In genomic region chr7:26305048-26305868, GRCh38 we compare ENCODE assay signal across 9 cellular contexts. TPM values are rescaled to one million over a fixed set of nuclear protein-coding genes. Genes with fewer than 3 reads are reported as not detected.
DNase-seq lines count a peak whose midpoint lies in the region; TF ChIP-seq lines count a peak whose summit lies in the region.
"Had no signal": no experiment of that assay in that cellular context is flagged by ENCODE, and none has a peak within 500 bp of the region (broad histone marks: within the 10 kb centered on the region; RNA-seq: fewer than 3 reads in every experiment).

No MANE protein-coding gene starts in this region.

- no peak overlapping the region for H3K4me3 ChIP-seq in subcutaneous abdominal adipose tissue (ENCODE audit: low read depth in 1 of 5, low read length in 5 of 5)

- no peak for TF ChIP-seq CTCF in HFFc6 (IDR thresholded peaks at IDR 0.05)

- H3K9ac ChIP-seq in subcutaneous abdominal adipose tissue (ENCODE audit: low read length in 5 of 5), result peak overlapping the region in 3 of 5 donors; percentile 43 to 51 (median 49)

- CTCF ChIA-PET in activated naive CD4-positive, alpha-beta T cell treated with anti-CD3 and anti-CD28 coated beads for 36 hours (lab: Charles Lee), result interaction anchor here (0.7 to 1.4 kb wide), 6 partner anchors 9 to 226 kb away, joined by 3 to 4 read pairs (median 4); no protein-coding TSS in a partner anchor

- no peaks in the 10 kb centered on the region for H3K27me3 ChIP-seq in subcutaneous abdominal adipose tissue (ENCODE audit: control insufficient read depth in 5 of 5, insufficient read depth in 4 of 5, low read length in 5 of 5)

- no peaks in the 10 kb centered on the region for H3K9me3 ChIP-seq in subcutaneous abdominal adipose tissue (ENCODE audit: control insufficient read depth in 5 of 5, low read length in 5 of 5)

- no peak overlapping the region for H3K27ac Mint-ChIP-seq in activated naive CD4-positive, alpha-beta T cell treated with anti-CD3 and anti-CD28 coated beads for 36 hours
- H3K27ac Mint-ChIP-seq in dendritic cell treated with granulocyte-macrophage colony-stimulating factor and Interleukin-4, amounts not matched to agents 40 ng/mL and 50 ng/mL, for 4 days, result peak overlapping the region; percentile 84
- H3K27ac Mint-ChIP-seq in HFFc6, result no peak overlapping the region

- H3K4me3 Mint-ChIP-seq in activated naive CD4-positive, alpha-beta T cell treated with anti-CD3 and anti-CD28 coated beads for 36 hours, result peak overlapping the region; percentile 3
- peak overlapping the region; percentile 21 for H3K4me3 Mint-ChIP-seq in dendritic cell treated with granulocyte-macrophage colony-stimulating factor and Interleukin-4, amounts not matched to agents 40 ng/mL and 50 ng/mL, for 4 days
- H3K4me3 Mint-ChIP-seq in HFFc6, result no peak overlapping the region

- peak overlapping the region; percentile 48 for H3K27ac ChIP-seq in subcutaneous abdominal adipose tissue (ENCODE audit: low read depth, low read length)

- peak; percentile 65 for DNase-seq in activated naive CD4-positive, alpha-beta T cell treated with anti-CD3 and anti-CD28 coated beads for 36 hours
- no peak for DNase-seq in activated naive CD4-positive, alpha-beta T cell treated with Interleukin-2 at 50 U/mL for 16 hours
- DNase-seq in NOMO-1 treated with DMSO at 0.1 percent for 48 hours (lab: John Stamatoyannopoulos, UW; ENCODE audit: unreplicated experiment), result peak; percentile 97
- DNase-seq in DMS79 treated with DMSO at 0.1 percent for 48 hours (lab: John Stamatoyannopoulos, UW), result no peak
- no peak for DNase-seq in cardiac septum (ENCODE audit: low spot score)
- no peak for DNase-seq in HFFc6
- DNase-seq: activated effector memory CD4-positive, alpha-beta T cell treated with Interleukin-2 at 50 U/mL for 16 hours had no signal

- H3K27me3 Mint-ChIP-seq in activated naive CD4-positive, alpha-beta T cell treated with anti-CD3 and anti-CD28 coated beads for 36 hours (ENCODE audit: low read depth), result no peaks in the 10 kb centered on the region
- no peaks in the 10 kb centered on the region for H3K27me3 Mint-ChIP-seq in dendritic cell treated with granulocyte-macrophage colony-stimulating factor and Interleukin-4, amounts not matched to agents 40 ng/mL and 50 ng/mL, for 4 days
- H3K27me3 Mint-ChIP-seq in HFFc6 (ENCODE audit: insufficient read depth), result peaks cover 10% of the 10 kb centered on the region

- H3K36me3 ChIP-seq in subcutaneous abdominal adipose tissue (ENCODE audit: control insufficient read depth in 5 of 5, insufficient read depth in 5 of 5, low read length in 5 of 5), result no peaks in the 10 kb centered on the region

- H3K4me1 ChIP-seq in subcutaneous abdominal adipose tissue (ENCODE audit: control insufficient read depth in 5 of 5, insufficient read depth in 5 of 5, low read length in 5 of 5), result peaks cover 4 to 42% (median 16%) of the 10 kb centered on the region in 5 donors

- H3K9me3 Mint-ChIP-seq in activated naive CD4-positive, alpha-beta T cell treated with anti-CD3 and anti-CD28 coated beads for 36 hours, result no peaks in the 10 kb centered on the region
- H3K9me3 Mint-ChIP-seq in dendritic cell treated with granulocyte-macrophage colony-stimulating factor and Interleukin-4, amounts not matched to agents 40 ng/mL and 50 ng/mL, for 4 days, result no peaks in the 10 kb centered on the region
- no peaks in the 10 kb centered on the region for H3K9me3 Mint-ChIP-seq in HFFc6

- H3K4me1 Mint-ChIP-seq in activated naive CD4-positive, alpha-beta T cell treated with anti-CD3 and anti-CD28 coated beads for 36 hours (ENCODE audit: low read depth), result peaks cover 14% of the 10 kb centered on the region
- peaks cover 75% of the 10 kb centered on the region for H3K4me1 Mint-ChIP-seq in dendritic cell treated with granulocyte-macrophage colony-stimulating factor and Interleukin-4, amounts not matched to agents 40 ng/mL and 50 ng/mL, for 4 days (ENCODE audit: low read depth)
- no peaks in the 10 kb centered on the region for H3K4me1 Mint-ChIP-seq in HFFc6 (ENCODE audit: low read depth)

- H3K36me3 Mint-ChIP-seq in activated naive CD4-positive, alpha-beta T cell treated with anti-CD3 and anti-CD28 coated beads for 36 hours (ENCODE audit: low read depth), result peaks cover 12% of the 10 kb centered on the region
- H3K36me3 Mint-ChIP-seq in dendritic cell treated with granulocyte-macrophage colony-stimulating factor and Interleukin-4, amounts not matched to agents 40 ng/mL and 50 ng/mL, for 4 days (ENCODE audit: low read depth), result peaks cover 62% of the 10 kb centered on the region
- no peaks in the 10 kb centered on the region for H3K36me3 Mint-ChIP-seq in HFFc6 (ENCODE audit: low read depth)

- intact Hi-C loops in activated naive CD4-positive, alpha-beta T cell treated with anti-CD3 and anti-CD28 coated beads for 36 hours (cut with micrococcal nuclease), result loop anchor here (1.0 kb wide), 1 partner anchor 11 kb away; no protein-coding TSS in a partner anchor
- intact Hi-C loops in dendritic cell treated with granulocyte-macrophage colony-stimulating factor and Interleukin-4, amounts not matched to agents 40 ng/mL and 50 ng/mL, for 4 days (cut with micrococcal nuclease), result loop anchor here (5.0 kb wide), 1 partner anchor 103 kb away; the partner anchor contains the start of genes CBX3 and HNRNPA2B1
- intact Hi-C loops in cardiac septum (cut with DNase I), result no loop called here

RNA-seq across cellular contexts. Expression of gene SNX10, which starts 13.6 kb away (rescaled TPM):
- total RNA-seq in activated naive CD4-positive, alpha-beta T cell treated with anti-CD3 and anti-CD28 coated beads for 36 hours, result 10 to 100 TPM; 17.0 to 17.5 TPM
- 1.3 TPM for total RNA-seq in cardiac septum
- not detected for total RNA-seq in HFFc6 (2021; fragmentation: NEBNext Ultra II Directional; extraction: Animal tissue kit (Norgen Biotek cat#: 25700))

Comparison
In these comparisons a context has a peak if more than half of its experiments do, and no peak if none do; other contexts are left out.
1. DNase-seq: peak in activated naive CD4-positive, alpha-beta T cell treated with anti-CD3 and anti-CD28 coated beads for 36 hours (single experiment) and NOMO-1 treated with DMSO at 0.1 percent for 48 hours (single experiment); none in activated naive CD4-positive, alpha-beta T cell treated with Interleukin-2 at 50 U/mL for 16 hours (single experiment), DMS79 treated with DMSO at 0.1 percent for 48 hours (single experiment), cardiac septum (single experiment) and HFFc6 (single experiment).